11 cellular contexts compared by ENCODE assay signal in the genomic region with DNA sequence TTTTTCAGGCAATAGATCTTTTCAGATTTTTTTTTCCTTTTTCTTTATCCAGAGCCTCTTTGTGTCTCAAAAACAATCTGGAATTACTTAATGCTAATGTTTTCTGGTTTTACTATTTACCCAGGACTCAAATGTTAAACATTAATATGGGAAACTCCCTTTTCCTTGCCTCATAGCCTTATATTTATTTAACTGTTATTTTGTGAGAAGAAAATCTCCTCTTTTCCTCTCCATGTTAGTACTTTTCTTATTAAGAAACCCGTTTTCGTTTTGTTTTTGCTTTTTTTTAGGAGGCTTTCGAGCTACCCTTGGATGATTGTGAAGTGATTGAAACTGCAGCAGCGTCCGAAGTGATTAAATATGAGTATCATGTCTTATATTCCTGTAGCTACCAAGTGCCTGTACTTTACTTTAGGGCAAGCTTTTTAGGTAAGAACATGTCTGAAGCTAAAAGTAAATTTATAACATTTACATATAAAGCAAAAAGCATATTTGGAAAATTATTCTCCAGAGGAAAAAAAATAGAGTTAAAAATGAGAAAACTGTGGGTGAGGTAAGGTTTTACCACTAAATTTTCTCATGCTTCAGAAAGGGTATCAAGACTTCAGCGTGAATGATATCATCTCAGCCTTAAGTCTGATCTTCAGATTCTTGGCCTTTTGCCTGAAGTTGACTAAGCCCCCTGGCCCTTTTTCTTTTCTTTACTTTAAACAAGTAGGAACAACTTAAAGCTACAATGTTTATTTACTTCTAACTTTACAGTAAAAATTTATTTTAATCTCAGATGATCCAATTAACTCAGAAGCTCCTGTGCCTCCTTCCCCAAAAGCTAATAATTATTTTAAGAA.
DNase-seq lines count a peak whose midpoint lies in the region; ATAC-seq, FAIRE-seq and TF ChIP-seq lines count a peak whose summit lies in the region.
"Had no signal": no experiment of that assay in that cellular context is flagged by ENCODE, and none has a peak within 500 bp of the region (broad histone marks: within the 10 kb centered on the region; RNA-seq: fewer than 3 reads in every experiment).

No MANE protein-coding gene starts in this region.

- H3K27me3 ChIP-seq in PC-3 (ENCODE audit: low read length), result no peaks in the 10 kb centered on the region
- no peaks in the 10 kb centered on the region for H3K27me3 ChIP-seq in osteoblast (ENCODE audit: insufficient read depth, low read length)

- H3K27me3 Mint-ChIP-seq in Calu3 (ENCODE audit: unreplicated experiment), result no peaks in the 10 kb centered on the region

- ATAC-seq in PC-3 (peak; percentile 32), HG02610 (IDR thresholded peaks at IDR 0.05; ENCODE audit: unreplicated experiment) (no peak), GM21619 (IDR thresholded peaks at IDR 0.05; ENCODE audit: unreplicated experiment) (no peak)

- H4K20me1 ChIP-seq in PC-3 (ENCODE audit: low read length) (no peaks in the 10 kb centered on the region), osteoblast (ENCODE audit: insufficient read depth, low read length) (no peaks in the 10 kb centered on the region)

- H3K36me3 Mint-ChIP-seq in Calu3 (ENCODE audit: insufficient read depth, unreplicated experiment), result no peaks in the 10 kb centered on the region

- H3K79me2 ChIP-seq in PC-3 (ENCODE audit: low read length) (no peaks in the 10 kb centered on the region), osteoblast (ENCODE audit: insufficient read depth, low read length) (no peaks in the 10 kb centered on the region)

- H3K4me2 ChIP-seq in PC-3 (ENCODE audit: low read length) (peak overlapping the region; percentile 42), osteoblast (ENCODE audit: insufficient read depth, low read length) (peak overlapping the region; percentile 74)

- H3K4me1 ChIP-seq in PC-3 (ENCODE audit: insufficient read depth, low read length), result peaks cover 28% of the 10 kb centered on the region
- peaks cover 24% of the 10 kb centered on the region for H3K4me1 ChIP-seq in osteoblast (ENCODE audit: insufficient read depth, low read length)

- H3K9me3 ChIP-seq in PC-3 (ENCODE audit: low read length) (no peaks in the 10 kb centered on the region), osteoblast (ENCODE audit: low read depth, low read length) (no peaks in the 10 kb centered on the region)

- H3K9me2 ChIP-seq in PC-3 (replicated peaks; ENCODE audit: low read length), result no peaks in the 10 kb centered on the region

- BruUV-seq in Calu3 (replicated peaks; lab: Mats Ljungman, UMichigan) (TSS peak; percentile 51), PC-3 (replicated peaks; lab: Mats Ljungman, UMichigan) (no TSS peak)

- H3K4me3 Mint-ChIP-seq in Calu3 (ENCODE audit: low read depth, unreplicated experiment), result peak overlapping the region; percentile 38
- H3K4me3 Mint-ChIP-seq: nephron progenitor cell had no signal

- peak overlapping the region; percentile 68 for H3K27ac ChIP-seq in PC-3 (ENCODE audit: low read length)
- peak overlapping the region; percentile 86 for H3K27ac ChIP-seq in osteoblast (ENCODE audit: low read depth, low read length)
- no peak overlapping the region for H3K27ac ChIP-seq in coronary artery

- no peaks in the 10 kb centered on the region for H3K9me3 Mint-ChIP-seq in Calu3 (ENCODE audit: low read depth, unreplicated experiment)
- H3K9me3 Mint-ChIP-seq: nephron progenitor cell had no signal

- H3K4me3 ChIP-seq in PC-3 (ENCODE audit: low read length) (no peak overlapping the region; the same call in 1 of the 2 replicates), osteoblast (ENCODE audit: insufficient read depth, low read length) (peak overlapping the region; percentile 46), coronary artery (no peak overlapping the region)

- POLR2A ChIA-PET in PC-3 (lab: Charles Lee; ENCODE audit: unreplicated experiment), result interaction anchor here (0.5 kb wide), 1 partner anchor 344 kb away, joined by 4 read pairs; no protein-coding TSS in a partner anchor

- intact Hi-C loops in Calu3 (cut with micrococcal nuclease; ENCODE audit: unreplicated experiment) (loop anchor here (2.0 to 10.0 kb wide), 4 partner anchors 312 to 740 kb away; a partner anchor contains a TSS), PC-3 (cut with micrococcal nuclease) (loop anchor here (2.0 to 5.0 kb wide), 2 partner anchors 658 to 862 kb away; a partner anchor contains a TSS)

- H3F3A ChIP-seq in PC-3 (ENCODE audit: low read length, unreplicated experiment), result no peaks in the 10 kb centered on the region

- DNase-seq in Calu3 (peak; percentile 20), PC-3 (peak; percentile 78), osteoblast (ENCODE audit: insufficient read length, low spot score, missing footprints) (no peak), LoVo (ENCODE audit: low spot score) (no peak), coronary artery (ENCODE audit: low spot score) (no peak)
- DNase-seq: activated T-cell treated with anti-CD3 and anti-CD28 coated beads, Interleukin-2, amount 50 U/mL, for 48 hours; foreskin melanocyte; nephron progenitor cell had no signal

- peak overlapping the region; percentile 19; the same call in 1 of the 2 replicates for H3K9ac ChIP-seq in PC-3 (ENCODE audit: low read length)

- CTCF ChIA-PET in Calu3 (lab: Charles Lee) (interaction anchor here (0.6 to 3.1 kb wide), 23 partner anchors 11 to 863 kb away, joined by 3 to 43 read pairs (median 4); a partner anchor contains a TSS), PC-3 (lab: Charles Lee) (interaction anchor here (0.6 to 1.9 kb wide), 4 partner anchors 56 to 537 kb away, joined by 3 to 6 read pairs (median 3); no protein-coding TSS in a partner anchor)

- H3K4me1 Mint-ChIP-seq in Calu3 (ENCODE audit: low read depth, unreplicated experiment), result peaks cover 59% of the 10 kb centered on the region

- no peaks in the 10 kb centered on the region for H3K36me3 ChIP-seq in PC-3 (ENCODE audit: low read depth, low read length)
- no peaks in the 10 kb centered on the region for H3K36me3 ChIP-seq in osteoblast (ENCODE audit: insufficient read depth, low read length)

- H2AFZ ChIP-seq in PC-3 (ENCODE audit: low read length) (no peak overlapping the region), osteoblast (ENCODE audit: low read length) (peak overlapping the region; percentile 44)

- TF ChIP-seq CTCF in Calu3 (IDR thresholded peaks at IDR 0.05; ENCODE audit: unreplicated experiment) (no peak), PC-3 (conservative IDR thresholded peaks at IDR 0.05; ENCODE audit: low read depth, low read length) (no peak), osteoblast (IDR thresholded peaks at IDR 0.05; ENCODE audit: extremely low read depth, low read depth, low read length) (no peak), coronary artery (IDR thresholded peaks at IDR 0.05) (no peak)

- peak overlapping the region; percentile 70 for H3K27ac Mint-ChIP-seq in Calu3 (ENCODE audit: unreplicated experiment)

- peak; percentile 82 for FAIRE-seq in endometrium (lab: Jason Lieb, UNC)

Comparison
In these comparisons a context has a peak if more than half of its experiments do, and no peak if none do; other contexts are left out.
1. DNase-seq: peak in Calu3 (single experiment) and PC-3 (single experiment); none in osteoblast (single experiment), LoVo (single experiment) and coronary artery (single experiment).
2. H3K27ac ChIP-seq: peak in PC-3 (single experiment) and osteoblast (single experiment); none in coronary artery (0 of 2).